In genomic region chr12:57429473-57430116, GRCh38 we compare ENCODE assay signal across 7 cellular contexts. TPM values are rescaled to one million over a fixed set of nuclear protein-coding genes. Genes with fewer than 3 reads are reported as not detected.
DNase-seq lines count a peak whose midpoint lies in the region; ATAC-seq and TF ChIP-seq lines count a peak whose summit lies in the region.
"Had no signal": no experiment of that assay in that cellular context is flagged by ENCODE, and none has a peak within 500 bp of the region (broad histone marks: within the 10 kb centered on the region; RNA-seq: fewer than 3 reads in every experiment).

No MANE protein-coding gene starts in this region.

- peak overlapping the region; percentile 10 for H2AK9ac ChIP-seq in IMR-90 (replicated peaks; ENCODE audit: low read depth, low read length, poor library complexity)

- H3K23ac ChIP-seq in IMR-90 (ENCODE audit: low read depth, low read length): peak overlapping the region; percentile 98
- no peak overlapping the region for H3K23ac ChIP-seq in neuronal stem cell (ENCODE audit: low read depth, low read length, poor library complexity)

- dilution Hi-C loops in IMR-90 (cut with HindIII; ENCODE audit: low sequenced_read_pairs, unreplicated experiment): no loop called here

- H3K9me1 ChIP-seq in IMR-90 (ENCODE audit: insufficient read depth, low read length): 0 out of 2 replicates have a peak, but pooled peaks cover 3% of the 10 kb centered on the region

- TF ChIP-seq POLR2A in IMR-90 (IDR thresholded peaks at IDR 0.05; ENCODE audit: low read depth, low read length): no peak; the same call in 1 of the 2 replicates

- peak overlapping the region; percentile 92; the same call in 1 of the 2 replicates for H4K5ac ChIP-seq in IMR-90 (ENCODE audit: low read depth, low read length)

- H3K36me3 ChIP-seq in IMR-90 (ENCODE audit: control insufficient read depth, insufficient read depth, low read length) (peaks cover 5% of the 10 kb centered on the region; the same call in 1 of the 2 replicates), neuronal stem cell (replicated peaks in 1 of 2; ENCODE audit: control insufficient read depth in 2 of 2, insufficient read depth in 2 of 2, low read length in 2 of 2) (peaks cover 0 to 9% of the 10 kb centered on the region in 2 donors)

- H3K27ac ChIP-seq in IMR-90 (ENCODE audit: insufficient read depth, low read length) (peak overlapping the region; percentile 87; the same call in 1 of the 2 replicates), neuronal stem cell (replicated peaks; ENCODE audit: low read length) (no peak overlapping the region)

- H2AFZ ChIP-seq in IMR-90 (replicated peaks; ENCODE audit: low read length, poor library complexity) (no peak overlapping the region), neuronal stem cell (ENCODE audit: low read length) (peak overlapping the region; percentile 80)

- ATAC-seq in IMR-90 (ENCODE audit: low read depth): no peak

- peak overlapping the region; percentile 98 for H3K4me3 ChIP-seq in IMR-90 (ENCODE audit: insufficient read depth, low read depth, low read length)
- peak overlapping the region; percentile 70 for H3K4me3 ChIP-seq in astrocyte of the spinal cord (ENCODE audit: low read depth, low read length)
- H3K4me3 ChIP-seq in neuronal stem cell (ENCODE audit: low read length in 2 of 2): peak overlapping the region; percentile 57 to 77

- H3K4ac ChIP-seq in IMR-90 (ENCODE audit: low read depth, low read length) (peak overlapping the region; percentile 68), neuronal stem cell (ENCODE audit: low read length) (peak overlapping the region; percentile 53)

- H3K4me1 ChIP-seq in IMR-90 (ENCODE audit: control insufficient read depth, insufficient read depth, low read length): peaks cover 3% of the 10 kb centered on the region
- peaks cover 0 to 3% of the 10 kb centered on the region in 2 donors for H3K4me1 ChIP-seq in neuronal stem cell (ENCODE audit: control insufficient read depth in 2 of 2, insufficient read depth in 1 of 2, low read depth in 1 of 2, low read length in 2 of 2)

- H3K27me3 ChIP-seq in IMR-90 (ENCODE audit: control insufficient read depth, insufficient read depth, low read length) (no peaks in the 10 kb centered on the region), neuronal stem cell (ENCODE audit: control insufficient read depth in 3 of 3, insufficient read depth in 3 of 3, low read depth in 1 of 3, low read length in 3 of 3) (no peaks in the 10 kb centered on the region)

- 31% methylated on average over 2 of the region's 9 CpGs; no CpG with 5 or more reads in 1 of the 2 experiments for WGBS in IMR-90 (ENCODE audit: extremely low coverage in 2 of 2, insufficient read length in 1 of 2), 2 experiments
- WGBS in neuronal stem cell (ENCODE audit: extremely low coverage in 2 of 2, insufficient read length in 2 of 2, insufficient replicate concordance in 1 of 2), 2 donors: no CpG with 5 or more reads among the region's 9 CpGs

- H2AK5ac ChIP-seq in IMR-90 (ENCODE audit: low read depth, low read length): peak overlapping the region; percentile 71
- H2AK5ac ChIP-seq in neuronal stem cell (ENCODE audit: low read depth, low read length): peak overlapping the region; percentile 37

- H3K9ac ChIP-seq in IMR-90 (ENCODE audit: low read depth, low read length) (peak overlapping the region; percentile 95), neuronal stem cell (ENCODE audit: low read depth, low read length, poor library complexity) (peak overlapping the region; percentile 70)

- H2BK15ac ChIP-seq in IMR-90 (ENCODE audit: low read depth, low read length) (no peak overlapping the region), neuronal stem cell (ENCODE audit: low read length) (no peak overlapping the region)

- peak overlapping the region; percentile 39 for H4K91ac ChIP-seq in IMR-90 (ENCODE audit: insufficient read depth, low read depth, low read length)
- no peak overlapping the region for H4K91ac ChIP-seq in neuronal stem cell (ENCODE audit: low read depth, low read length, poor library complexity)

- H4K8ac ChIP-seq in IMR-90 (ENCODE audit: low read depth in 2 of 2, low read length in 2 of 2): peak overlapping the region; percentile 82 to 83
- H4K8ac ChIP-seq in neuronal stem cell (ENCODE audit: low read depth, low read length): no peak overlapping the region

- intact Hi-C loops in IMR-90 (cut with micrococcal nuclease): loop anchor here (5.0 kb wide), 1 partner anchor 122 kb away; no protein-coding TSS in a partner anchor

- H2BK120ac ChIP-seq in IMR-90 (ENCODE audit: low read depth, low read length) (no peak overlapping the region), neuronal stem cell (ENCODE audit: low read depth, low read length) (no peak overlapping the region)

- TF ChIP-seq RAD21 in IMR-90 (IDR thresholded peaks at IDR 0.05; ENCODE audit: low read length): no peak

- TSS peak; percentile 37 for BruUV-seq in IMR-90 (replicated peaks; lab: Mats Ljungman, UMichigan)

- CTCF ChIA-PET in IMR-90 (lab: Yijun Ruan, JAX): interaction anchor here (1.1 kb wide), 1 partner anchor 29 kb away, joined by 3 read pairs; the partner anchor contains the start of gene GLI1

- H2BK5ac ChIP-seq in IMR-90 (ENCODE audit: low read depth, low read length, poor library complexity, severe bottlenecking): peak overlapping the region; percentile 57
- no peak overlapping the region for H2BK5ac ChIP-seq in neuronal stem cell (ENCODE audit: low read length)

- no peaks in the 10 kb centered on the region for H3K9me3 ChIP-seq in IMR-90 (ENCODE audit: control insufficient read depth, insufficient read depth, low read length)
- no peaks in the 10 kb centered on the region for H3K9me3 ChIP-seq in neuronal stem cell (replicated peaks in 1 of 2; ENCODE audit: control insufficient read depth in 2 of 2, insufficient read depth in 1 of 2, low read depth in 1 of 2, low read length in 2 of 2)

- peak overlapping the region; percentile 67 for H3K56ac ChIP-seq in IMR-90 (ENCODE audit: extremely low read depth, insufficient read depth, low read length)

- H2BK20ac ChIP-seq in IMR-90 (ENCODE audit: low read depth, low read length): peak overlapping the region; percentile 27; the same call in 1 of the 2 replicates

- no peak for TF ChIP-seq CTCF in IMR-90 (conservative IDR thresholded peaks at IDR 0.05; ENCODE audit: low read depth, low read length)
- TF ChIP-seq CTCF in astrocyte of the spinal cord (IDR thresholded peaks at IDR 0.05; ENCODE audit: low read depth, low read length): no peak

- no peak overlapping the region for H2BK12ac ChIP-seq in neuronal stem cell (ENCODE audit: low read length)

- H3K18ac ChIP-seq in IMR-90 (ENCODE audit: low read depth, low read length): peak overlapping the region; percentile 30; the same call in 1 of the 2 replicates
- peak overlapping the region; percentile 13 for H3K18ac ChIP-seq in neuronal stem cell (ENCODE audit: low read length)

- DNase-seq in IMR-90 (peak; percentile 13), astrocyte of the spinal cord (ENCODE audit: low read depth, low spot score) (no peak), neuronal stem cell (ENCODE audit: low spot score) (no peak), NAMALWA (ENCODE audit: low spot score) (no peak), GOT3 (lab: John Stamatoyannopoulos, UW) (no peak)
- DNase-seq in stimulated activated CD4-positive, alpha-beta T cell treated with anti-CD3 and anti-CD28 coated beads, Interleukin-2, amount 100 ng/mL, for 48 hours: no peak

- H3K14ac ChIP-seq in IMR-90 (replicated peaks; ENCODE audit: low read depth, low read length) (peak overlapping the region; percentile 94), neuronal stem cell (ENCODE audit: low read length) (no peak overlapping the region)

- H3K4me2 ChIP-seq in IMR-90 (ENCODE audit: low read depth, low read length): peak overlapping the region; percentile 97
- H3K4me2 ChIP-seq in neuronal stem cell (ENCODE audit: insufficient read depth, low read length, poor library complexity, severe bottlenecking): peak overlapping the region; percentile 66

- POLR2A ChIA-PET in IMR-90 (lab: Charles Lee; ENCODE audit: unreplicated experiment): interaction anchor here (0.5 to 0.7 kb wide), 2 partner anchors 29 to 117 kb away, joined by 3 to 4 read pairs; no protein-coding TSS in a partner anchor

- no peaks in the 10 kb centered on the region; the same call in none of the 2 replicates for H4K20me1 ChIP-seq in IMR-90 (ENCODE audit: insufficient read depth, low read length)

- in situ Hi-C loops in IMR-90 (cut with MboI; ENCODE audit: low sequenced_read_pairs) (no loop called here), astrocyte of the spinal cord (cut with HindIII; ENCODE audit: low sequenced_read_pairs) (no loop called here)

- peaks cover 20 to 51% of the 10 kb centered on the region in 2 experiments for H3K79me1 ChIP-seq in IMR-90 (ENCODE audit: low read depth in 1 of 2, low read length in 2 of 2)
- H3K79me1 ChIP-seq in neuronal stem cell (ENCODE audit: low read depth, low read length): no peaks in the 10 kb centered on the region

TF ChIP-seq in IMR-90, 13 proteins besides CTCF, POLR2A, EP300 and RAD21 (continues in another document):
- TF ChIP-seq SMC3 (IDR thresholded peaks at IDR 0.05; ENCODE audit: low read depth, low read length): no peak

RNA-seq across cellular contexts. Expression of gene R3HDM2, which starts 1.2 kb away (rescaled TPM):
- total RNA-seq in IMR-90 (2012; rRNA removed): 6.1 and 7.5 TPM in 2 replicates
- polyA plus RNA-seq in IMR-90 (2012; rRNA removed): 28.4 and 30.2 TPM in 2 replicates
- polyA plus RNA-seq in IMR-90 (2012; cell fraction: cytosol; rRNA removed): 13.8 and 33.3 TPM in 2 replicates
- 50.6 and 88.4 TPM in 2 replicates for polyA plus RNA-seq in IMR-90 (2012; cell fraction: nucleus; rRNA removed; ENCODE audit: low replicate concordance)
- polyA plus RNA-seq in neuronal stem cell (2013, experiment 1 of 2): 37.4 TPM
- 37.2 TPM for polyA plus RNA-seq in neuronal stem cell (2013, experiment 2 of 2)

RNA-seq across cellular contexts. Expression of gene INHBC, which starts 5.0 kb away (rescaled TPM):
- total RNA-seq in IMR-90 (2012; rRNA removed): not detected in 2 replicates
- 0.06 and 0.09 TPM in 2 replicates for polyA plus RNA-seq in IMR-90 (2012; rRNA removed)
- 0.02 and 0.03 TPM in 2 replicates for polyA plus RNA-seq in IMR-90 (2012; cell fraction: cytosol; rRNA removed)
- 0.08 and 0.10 TPM in 2 replicates for polyA plus RNA-seq in IMR-90 (2012; cell fraction: nucleus; rRNA removed; ENCODE audit: low replicate concordance)
- 0.11 TPM for polyA plus RNA-seq in neuronal stem cell (2013, experiment 1 of 2)
- polyA plus RNA-seq in neuronal stem cell (2013, experiment 2 of 2): 0.11 TPM
- total RNA-seq: dermis microvascular lymphatic vessel endothelial cell had no signal

RNA-seq across cellular contexts. Expression of gene INHBE, which starts 25.5 kb away (rescaled TPM):
- total RNA-seq in IMR-90 (2012; rRNA removed): 0.56 and 0.90 TPM in 2 replicates
- 1.2 and 1.7 TPM in 2 replicates for polyA plus RNA-seq in IMR-90 (2012; rRNA removed)
- polyA plus RNA-seq in IMR-90 (2012; cell fraction: cytosol; rRNA removed): 1.1 and 3.8 TPM in 2 replicates
- polyA plus RNA-seq in IMR-90 (2012; cell fraction: nucleus; rRNA removed; ENCODE audit: low replicate concordance): 1.0 and 1.4 TPM in 2 replicates
- 0.24 TPM for polyA plus RNA-seq in neuronal stem cell (2013, experiment 1 of 2)
- polyA plus RNA-seq in neuronal stem cell (2013, experiment 2 of 2): 0.35 TPM
- total RNA-seq: dermis microvascular lymphatic vessel endothelial cell had no signal

RNA-seq across cellular contexts. Expression of gene GLI1, which starts 30.0 kb away (rescaled TPM):
- 1.3 and 1.4 TPM in 2 replicates for total RNA-seq in IMR-90 (2012; rRNA removed)
- polyA plus RNA-seq in IMR-90 (2012; rRNA removed): 3.6 and 3.8 TPM in 2 replicates
- polyA plus RNA-seq in IMR-90 (2012; cell fraction: cytosol; rRNA removed): 0.88 and 2.6 TPM in 2 replicates
- 22.0 and 29.2 TPM in 2 replicates for polyA plus RNA-seq in IMR-90 (2012; cell fraction: nucleus; rRNA removed; ENCODE audit: low replicate concordance)
- polyA plus RNA-seq in neuronal stem cell (2013, experiment 1 of 2): 0.28 TPM
- polyA plus RNA-seq in neuronal stem cell (2013, experiment 2 of 2): 0.03 TPM

RNA-seq across cellular contexts. Expression of gene ARHGAP9, which starts 50.1 kb away (rescaled TPM):
- total RNA-seq in IMR-90 (2012; rRNA removed): 0.18 and 0.28 TPM in 2 replicates
- polyA plus RNA-seq in IMR-90 (2012; rRNA removed): 0.65 and 0.79 TPM in 2 replicates
- 0.76 and 0.86 TPM in 2 replicates for polyA plus RNA-seq in IMR-90 (2012; cell fraction: cytosol; rRNA removed)
- polyA plus RNA-seq in IMR-90 (2012; cell fraction: nucleus; rRNA removed; ENCODE audit: low replicate concordance): 2.3 and 4.4 TPM in 2 replicates
- 0.01 TPM for polyA plus RNA-seq in neuronal stem cell (2013, experiment 1 of 2)
- 0.07 TPM for polyA plus RNA-seq in neuronal stem cell (2013, experiment 2 of 2)
- total RNA-seq: dermis microvascular lymphatic vessel endothelial cell had no signal
